In the genomic region with DNA sequence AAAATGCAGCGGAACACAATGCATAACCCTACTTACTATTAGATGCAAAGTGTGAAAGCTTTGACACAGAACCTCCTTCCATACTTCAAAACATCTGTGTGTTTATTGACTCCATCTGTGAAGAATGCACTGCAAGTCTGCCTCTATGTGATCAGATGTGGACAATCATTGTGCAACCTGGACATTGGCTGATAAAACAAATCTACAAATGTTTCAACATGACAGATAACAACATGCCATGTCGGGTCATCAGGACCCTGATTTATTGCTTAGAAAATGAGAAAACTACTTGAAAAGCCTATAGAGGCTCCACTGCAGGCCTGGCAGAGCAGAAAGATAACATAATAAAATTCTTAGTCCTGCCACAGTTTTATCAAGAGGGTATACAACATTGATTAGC, we compare ENCODE assay signal across 1 cellular context.
TF ChIP-seq lines count a peak whose summit lies in the region.

No MANE protein-coding gene starts in this region.

TF ChIP-seq in SK-N-SH, 30 proteins besides CTCF, POLR2A, EP300 and RAD21 (continued from another document):
- TF ChIP-seq, protein P1, sequence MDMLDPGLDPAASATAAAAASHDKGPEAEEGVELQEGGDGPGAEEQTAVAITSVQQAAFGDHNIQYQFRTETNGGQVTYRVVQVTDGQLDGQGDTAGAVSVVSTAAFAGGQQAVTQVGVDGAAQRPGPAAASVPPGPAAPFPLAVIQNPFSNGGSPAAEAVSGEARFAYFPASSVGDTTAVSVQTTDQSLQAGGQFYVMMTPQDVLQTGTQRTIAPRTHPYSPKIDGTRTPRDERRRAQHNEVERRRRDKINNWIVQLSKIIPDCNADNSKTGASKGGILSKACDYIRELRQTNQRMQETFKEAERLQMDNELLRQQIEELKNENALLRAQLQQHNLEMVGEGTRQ (IDR thresholded peaks at IDR 0.05; ENCODE audit: borderline replicate concordance, low read depth, low read length), result no peak
- no peak for TF ChIP-seq TAF1 (IDR thresholded peaks at IDR 0.05; ENCODE audit: borderline replicate concordance, low read depth, low read length)
- TF ChIP-seq FOSL2 (IDR thresholded peaks at IDR 0.05; ENCODE audit: borderline replicate concordance, low read depth), result no peak
- peak; percentile 94 for TF ChIP-seq GATA2 (CRISPR knock-in tag; IDR thresholded peaks at IDR 0.05)
